In genomic region chr9:121218357-121219027, GRCh38 we compare ENCODE assay signal across 1 cellular context.
TF ChIP-seq lines count a peak whose summit lies in the region.

No MANE protein-coding gene starts in this region.

TF ChIP-seq in K562, 482 proteins besides CTCF, POLR2A, EP300 and RAD21 (continued from another document and continues in another):
- TF ChIP-seq, protein P1, sequence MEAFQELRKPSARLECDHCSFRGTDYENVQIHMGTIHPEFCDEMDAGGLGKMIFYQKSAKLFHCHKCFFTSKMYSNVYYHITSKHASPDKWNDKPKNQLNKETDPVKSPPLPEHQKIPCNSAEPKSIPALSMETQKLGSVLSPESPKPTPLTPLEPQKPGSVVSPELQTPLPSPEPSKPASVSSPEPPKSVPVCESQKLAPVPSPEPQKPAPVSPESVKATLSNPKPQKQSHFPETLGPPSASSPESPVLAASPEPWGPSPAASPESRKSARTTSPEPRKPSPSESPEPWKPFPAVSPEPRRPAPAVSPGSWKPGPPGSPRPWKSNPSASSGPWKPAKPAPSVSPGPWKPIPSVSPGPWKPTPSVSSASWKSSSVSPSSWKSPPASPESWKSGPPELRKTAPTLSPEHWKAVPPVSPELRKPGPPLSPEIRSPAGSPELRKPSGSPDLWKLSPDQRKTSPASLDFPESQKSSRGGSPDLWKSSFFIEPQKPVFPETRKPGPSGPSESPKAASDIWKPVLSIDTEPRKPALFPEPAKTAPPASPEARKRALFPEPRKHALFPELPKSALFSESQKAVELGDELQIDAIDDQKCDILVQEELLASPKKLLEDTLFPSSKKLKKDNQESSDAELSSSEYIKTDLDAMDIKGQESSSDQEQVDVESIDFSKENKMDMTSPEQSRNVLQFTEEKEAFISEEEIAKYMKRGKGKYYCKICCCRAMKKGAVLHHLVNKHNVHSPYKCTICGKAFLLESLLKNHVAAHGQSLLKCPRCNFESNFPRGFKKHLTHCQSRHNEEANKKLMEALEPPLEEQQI (IDR thresholded peaks at IDR 0.05) = no peak; the same call in 1 of the 2 replicates
- TF ChIP-seq FIP1L1 (IDR thresholded peaks at IDR 0.05; ENCODE audit: low read depth, low read length, poor library complexity, severe bottlenecking) = no peak
- no peak for TF ChIP-seq XRCC5 (IDR thresholded peaks at IDR 0.05; ENCODE audit: low read depth, low read length)
- TF ChIP-seq FOXJ3 (CRISPR knock-in tag; IDR thresholded peaks at IDR 0.05) = no peak
- no peak for TF ChIP-seq CEBPZ (IDR thresholded peaks at IDR 0.05; ENCODE audit: borderline replicate concordance, low read depth, low read length)
- no peak for TF ChIP-seq NFIX (CRISPR knock-in tag; IDR thresholded peaks at IDR 0.05; ENCODE audit: low read depth)
- TF ChIP-seq BRD9 (IDR thresholded peaks at IDR 0.05; ENCODE audit: low read depth, partially characterized antibody) = no peak
- no peak for TF ChIP-seq GTF2E2 (tag; IDR thresholded peaks at IDR 0.05)
- TF ChIP-seq, protein P2, sequence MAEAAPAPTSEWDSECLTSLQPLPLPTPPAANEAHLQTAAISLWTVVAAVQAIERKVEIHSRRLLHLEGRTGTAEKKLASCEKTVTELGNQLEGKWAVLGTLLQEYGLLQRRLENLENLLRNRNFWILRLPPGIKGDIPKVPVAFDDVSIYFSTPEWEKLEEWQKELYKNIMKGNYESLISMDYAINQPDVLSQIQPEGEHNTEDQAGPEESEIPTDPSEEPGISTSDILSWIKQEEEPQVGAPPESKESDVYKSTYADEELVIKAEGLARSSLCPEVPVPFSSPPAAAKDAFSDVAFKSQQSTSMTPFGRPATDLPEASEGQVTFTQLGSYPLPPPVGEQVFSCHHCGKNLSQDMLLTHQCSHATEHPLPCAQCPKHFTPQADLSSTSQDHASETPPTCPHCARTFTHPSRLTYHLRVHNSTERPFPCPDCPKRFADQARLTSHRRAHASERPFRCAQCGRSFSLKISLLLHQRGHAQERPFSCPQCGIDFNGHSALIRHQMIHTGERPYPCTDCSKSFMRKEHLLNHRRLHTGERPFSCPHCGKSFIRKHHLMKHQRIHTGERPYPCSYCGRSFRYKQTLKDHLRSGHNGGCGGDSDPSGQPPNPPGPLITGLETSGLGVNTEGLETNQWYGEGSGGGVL (CRISPR knock-in tag; IDR thresholded peaks at IDR 0.05) = peak; percentile 72
- TF ChIP-seq NFE2 (IDR thresholded peaks at IDR 0.05; ENCODE audit: low read depth) = peak; percentile 38; the same call in 1 of the 2 replicates
- TF ChIP-seq TAF1 (IDR thresholded peaks at IDR 0.05; ENCODE audit: control insufficient read depth, extremely low read depth, insufficient read depth, low read length, severe bottlenecking) = no peak
- 0 out of 2 replicates have a peak, but pooled peaks have one; percentile 19 for TF ChIP-seq MTA1 (IDR thresholded peaks at IDR 0.05; ENCODE audit: borderline replicate concordance)
- no peak for TF ChIP-seq ZNF274 (IDR thresholded peaks at IDR 0.05; ENCODE audit: borderline replicate concordance, low read depth, low read length)
- no peak for TF ChIP-seq PHF21A (IDR thresholded peaks at IDR 0.05; ENCODE audit: borderline replicate concordance, low read depth)
- no peak for TF ChIP-seq ESRRB (CRISPR knock-in tag; IDR thresholded peaks at IDR 0.05; ENCODE audit: borderline replicate concordance)
- TF ChIP-seq ZNF143 (CRISPR knock-in tag; IDR thresholded peaks at IDR 0.05) = no peak
- TF ChIP-seq, protein P3, sequence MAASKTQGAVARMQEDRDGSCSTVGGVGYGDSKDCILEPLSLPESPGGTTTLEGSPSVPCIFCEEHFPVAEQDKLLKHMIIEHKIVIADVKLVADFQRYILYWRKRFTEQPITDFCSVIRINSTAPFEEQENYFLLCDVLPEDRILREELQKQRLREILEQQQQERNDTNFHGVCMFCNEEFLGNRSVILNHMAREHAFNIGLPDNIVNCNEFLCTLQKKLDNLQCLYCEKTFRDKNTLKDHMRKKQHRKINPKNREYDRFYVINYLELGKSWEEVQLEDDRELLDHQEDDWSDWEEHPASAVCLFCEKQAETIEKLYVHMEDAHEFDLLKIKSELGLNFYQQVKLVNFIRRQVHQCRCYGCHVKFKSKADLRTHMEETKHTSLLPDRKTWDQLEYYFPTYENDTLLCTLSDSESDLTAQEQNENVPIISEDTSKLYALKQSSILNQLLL (CRISPR knock-in tag; IDR thresholded peaks at IDR 0.05; ENCODE audit: borderline replicate concordance) = no peak
- TF ChIP-seq SIN3A (IDR thresholded peaks at IDR 0.05; ENCODE audit: borderline replicate concordance in 2 of 2, control insufficient read depth in 1 of 2, low read depth in 2 of 2, low read length in 2 of 2) = no peak
- TF ChIP-seq THAP12 (CRISPR knock-in tag; IDR thresholded peaks at IDR 0.05) = no peak
- TF ChIP-seq, protein P4, sequence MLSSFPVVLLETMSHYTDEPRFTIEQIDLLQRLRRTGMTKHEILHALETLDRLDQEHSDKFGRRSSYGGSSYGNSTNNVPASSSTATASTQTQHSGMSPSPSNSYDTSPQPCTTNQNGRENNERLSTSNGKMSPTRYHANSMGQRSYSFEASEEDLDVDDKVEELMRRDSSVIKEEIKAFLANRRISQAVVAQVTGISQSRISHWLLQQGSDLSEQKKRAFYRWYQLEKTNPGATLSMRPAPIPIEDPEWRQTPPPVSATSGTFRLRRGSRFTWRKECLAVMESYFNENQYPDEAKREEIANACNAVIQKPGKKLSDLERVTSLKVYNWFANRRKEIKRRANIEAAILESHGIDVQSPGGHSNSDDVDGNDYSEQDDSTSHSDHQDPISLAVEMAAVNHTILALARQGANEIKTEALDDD (IDR thresholded peaks at IDR 0.05) = peak; percentile 18; the same call in 1 of the 2 replicates
- TF ChIP-seq SP2 (IDR thresholded peaks at IDR 0.05; ENCODE audit: extremely low read depth, low read depth, low read length, poor library complexity, severe bottlenecking) = no peak
- TF ChIP-seq ARID2 (IDR thresholded peaks at IDR 0.05) = no peak
- no peak for TF ChIP-seq HDAC3 (IDR thresholded peaks at IDR 0.05; ENCODE audit: borderline replicate concordance, partially characterized antibody)
- TF ChIP-seq ATF7 (IDR thresholded peaks at IDR 0.05) = peak; percentile 45; the same call in 1 of the 2 replicates
- no peak for TF ChIP-seq ZBTB1 (CRISPR knock-in tag; IDR thresholded peaks at IDR 0.05; ENCODE audit: borderline replicate concordance, low read depth)
- TF ChIP-seq, protein P5, sequence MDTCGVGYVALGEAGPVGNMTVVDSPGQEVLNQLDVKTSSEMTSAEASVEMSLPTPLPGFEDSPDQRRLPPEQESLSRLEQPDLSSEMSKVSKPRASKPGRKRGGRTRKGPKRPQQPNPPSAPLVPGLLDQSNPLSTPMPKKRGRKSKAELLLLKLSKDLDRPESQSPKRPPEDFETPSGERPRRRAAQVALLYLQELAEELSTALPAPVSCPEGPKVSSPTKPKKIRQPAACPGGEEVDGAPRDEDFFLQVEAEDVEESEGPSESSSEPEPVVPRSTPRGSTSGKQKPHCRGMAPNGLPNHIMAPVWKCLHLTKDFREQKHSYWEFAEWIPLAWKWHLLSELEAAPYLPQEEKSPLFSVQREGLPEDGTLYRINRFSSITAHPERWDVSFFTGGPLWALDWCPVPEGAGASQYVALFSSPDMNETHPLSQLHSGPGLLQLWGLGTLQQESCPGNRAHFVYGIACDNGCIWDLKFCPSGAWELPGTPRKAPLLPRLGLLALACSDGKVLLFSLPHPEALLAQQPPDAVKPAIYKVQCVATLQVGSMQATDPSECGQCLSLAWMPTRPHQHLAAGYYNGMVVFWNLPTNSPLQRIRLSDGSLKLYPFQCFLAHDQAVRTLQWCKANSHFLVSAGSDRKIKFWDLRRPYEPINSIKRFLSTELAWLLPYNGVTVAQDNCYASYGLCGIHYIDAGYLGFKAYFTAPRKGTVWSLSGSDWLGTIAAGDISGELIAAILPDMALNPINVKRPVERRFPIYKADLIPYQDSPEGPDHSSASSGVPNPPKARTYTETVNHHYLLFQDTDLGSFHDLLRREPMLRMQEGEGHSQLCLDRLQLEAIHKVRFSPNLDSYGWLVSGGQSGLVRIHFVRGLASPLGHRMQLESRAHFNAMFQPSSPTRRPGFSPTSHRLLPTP (IDR thresholded peaks at IDR 0.05; ENCODE audit: borderline replicate concordance, extremely low read depth, insufficient read length) = no peak
- TF ChIP-seq RAD51 (IDR thresholded peaks at IDR 0.05; ENCODE audit: borderline replicate concordance, low read depth) = no peak
- TF ChIP-seq ZNF785 (CRISPR knock-in tag; IDR thresholded peaks at IDR 0.05) = no peak
- no peak for TF ChIP-seq CHCHD3 (CRISPR knock-in tag; IDR thresholded peaks at IDR 0.05)
- peak; percentile 63 for TF ChIP-seq JUND (IDR thresholded peaks at IDR 0.05; ENCODE audit: borderline replicate concordance, low read depth, low read length)
- TF ChIP-seq JUND (tag; IDR thresholded peaks at IDR 0.05; ENCODE audit: borderline replicate concordance, low read depth, low read length) = peak; percentile 63; the same call in 2 of the 3 replicates
- TF ChIP-seq PPARD (CRISPR knock-in tag; IDR thresholded peaks at IDR 0.05) = no peak
- TF ChIP-seq KAT8 (IDR thresholded peaks at IDR 0.05; ENCODE audit: low read depth) = peak; percentile 43; the same call in 1 of the 2 replicates
- TF ChIP-seq, protein P6, sequence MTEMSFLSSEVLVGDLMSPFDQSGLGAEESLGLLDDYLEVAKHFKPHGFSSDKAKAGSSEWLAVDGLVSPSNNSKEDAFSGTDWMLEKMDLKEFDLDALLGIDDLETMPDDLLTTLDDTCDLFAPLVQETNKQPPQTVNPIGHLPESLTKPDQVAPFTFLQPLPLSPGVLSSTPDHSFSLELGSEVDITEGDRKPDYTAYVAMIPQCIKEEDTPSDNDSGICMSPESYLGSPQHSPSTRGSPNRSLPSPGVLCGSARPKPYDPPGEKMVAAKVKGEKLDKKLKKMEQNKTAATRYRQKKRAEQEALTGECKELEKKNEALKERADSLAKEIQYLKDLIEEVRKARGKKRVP (CRISPR knock-in tag; IDR thresholded peaks at IDR 0.05) = peak; percentile 75; the same call in 1 of the 2 replicates
- TF ChIP-seq LCOR (CRISPR knock-in tag; IDR thresholded peaks at IDR 0.05) = no peak
- peak; percentile 92; the same call in 1 of the 2 replicates for TF ChIP-seq ZBTB9 (CRISPR knock-in tag; IDR thresholded peaks at IDR 0.05)
- peak; percentile 80; the same call in 1 of the 2 replicates for TF ChIP-seq ILK (tag; IDR thresholded peaks at IDR 0.05; ENCODE audit: borderline replicate concordance, low read depth)
- TF ChIP-seq TARDBP (IDR thresholded peaks at IDR 0.05) = no peak
- TF ChIP-seq, protein P7, sequence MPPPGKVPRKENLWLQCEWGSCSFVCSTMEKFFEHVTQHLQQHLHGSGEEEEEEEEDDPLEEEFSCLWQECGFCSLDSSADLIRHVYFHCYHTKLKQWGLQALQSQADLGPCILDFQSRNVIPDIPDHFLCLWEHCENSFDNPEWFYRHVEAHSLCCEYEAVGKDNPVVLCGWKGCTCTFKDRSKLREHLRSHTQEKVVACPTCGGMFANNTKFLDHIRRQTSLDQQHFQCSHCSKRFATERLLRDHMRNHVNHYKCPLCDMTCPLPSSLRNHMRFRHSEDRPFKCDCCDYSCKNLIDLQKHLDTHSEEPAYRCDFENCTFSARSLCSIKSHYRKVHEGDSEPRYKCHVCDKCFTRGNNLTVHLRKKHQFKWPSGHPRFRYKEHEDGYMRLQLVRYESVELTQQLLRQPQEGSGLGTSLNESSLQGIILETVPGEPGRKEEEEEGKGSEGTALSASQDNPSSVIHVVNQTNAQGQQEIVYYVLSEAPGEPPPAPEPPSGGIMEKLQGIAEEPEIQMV (tag; conservative IDR thresholded peaks at IDR 0.05; ENCODE audit: low read depth) = peak; percentile 89
- peak; percentile 15; the same call in 1 of the 2 replicates for TF ChIP-seq ZSCAN32 (CRISPR knock-in tag; IDR thresholded peaks at IDR 0.05)
- no peak for TF ChIP-seq POU5F1 (IDR thresholded peaks at IDR 0.05; ENCODE audit: borderline replicate concordance, low read depth, low read length, partially characterized antibody)
